In the genomic region with DNA sequence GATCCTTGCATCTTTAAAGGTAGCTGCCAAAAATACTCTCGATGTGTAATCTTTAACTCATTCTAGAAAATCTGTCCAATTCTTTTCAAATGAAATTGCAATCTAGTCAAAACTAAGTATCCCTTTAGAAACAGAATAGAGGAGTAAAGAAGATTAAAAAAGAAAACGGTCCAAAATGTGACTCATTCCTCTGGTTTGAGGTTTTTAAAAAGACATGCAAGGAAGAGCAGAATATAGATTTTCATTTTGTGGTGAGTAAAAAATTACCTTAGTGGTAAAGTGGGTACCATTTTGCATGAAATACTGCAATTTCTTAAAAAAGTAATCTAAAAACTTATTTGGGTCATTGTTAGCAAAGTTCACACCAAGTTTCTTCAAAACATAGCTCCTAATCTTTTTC, we compare ENCODE assay signal across 12 cellular contexts.
A peak's percentile ranks its signal among the peaks of the same experiment; 100 is the strongest.
DNase-seq lines count a peak whose midpoint lies in the region; ATAC-seq and FAIRE-seq lines count a peak whose summit lies in the region.
"Had no signal": no experiment of that assay in that cellular context is flagged by ENCODE, and none has a peak within 500 bp of the region (broad histone marks: within the 10 kb centered on the region; RNA-seq: fewer than 3 reads in every experiment).

No MANE protein-coding gene starts in this region.

- peak; percentile 71 for ATAC-seq in GM18520 (IDR thresholded peaks at IDR 0.05; ENCODE audit: unreplicated experiment)
- peak; percentile 45 for ATAC-seq in GM21367 (IDR thresholded peaks at IDR 0.05; ENCODE audit: unreplicated experiment)
- ATAC-seq in HG03064 (IDR thresholded peaks at IDR 0.05; ENCODE audit: low read depth, unreplicated experiment), result peak; percentile 65
- ATAC-seq in T-cell (replicated peaks in 1 of 4), result no peak
- ATAC-seq: left ventricle myocardium superior had no signal

- POLR2A ChIA-PET in T-cell (lab: Charles Lee), result no interaction called here

- H3K27ac Mint-ChIP-seq in T-cell, result peak overlapping the region; percentile 54 to 57
- H3K27ac Mint-ChIP-seq: CD4-positive, alpha-beta memory T cell; type B pancreatic cell had no signal

- DNase-seq in T-cell (no peak), putamen (ENCODE audit: low spot score) (no peak), HTR-8/SVneo (ENCODE audit: insufficient read length, low spot score) (no peak), mesenteric fat pad (ENCODE audit: low spot score) (no peak)
- DNase-seq in stimulated activated naive CD4-positive, alpha-beta T cell (lab: John Stamatoyannopoulos, UW), result no peak
- DNase-seq: CD4-positive, alpha-beta memory T cell; left ventricle myocardium superior had no signal

- H3K4me1 Mint-ChIP-seq in T-cell, result peaks cover 19 to 28% (median 23%) of the 10 kb centered on the region in 3 donors

- H3K4me3 Mint-ChIP-seq in T-cell, result no peak overlapping the region
- H3K4me3 Mint-ChIP-seq: type B pancreatic cell had no signal

- no peaks in the 10 kb centered on the region for H3K36me3 Mint-ChIP-seq in T-cell
- H3K36me3 Mint-ChIP-seq: CD4-positive, alpha-beta memory T cell; type B pancreatic cell had no signal

- FAIRE-seq in HTR-8/SVneo (lab: Jason Lieb, UNC), result no peak
- FAIRE-seq: frontal cortex had no signal

- peaks cover 0 to 3% of the 10 kb centered on the region in 2 donors for H3K27me3 Mint-ChIP-seq in T-cell
- H3K27me3 Mint-ChIP-seq: type B pancreatic cell had no signal

- CTCF ChIA-PET in T-cell (lab: Charles Lee), result interaction anchor here in 1 of 2 donors (0.8 kb wide), 1 partner anchor 29 kb away, joined by 3 read pairs; no protein-coding TSS in a partner anchor

- H3K9me3 Mint-ChIP-seq in T-cell, result peaks cover 0 to 4% (median 0%) of the 10 kb centered on the region in 3 donors
- H3K9me3 Mint-ChIP-seq: type B pancreatic cell had no signal

Comparison
In these comparisons a context has a peak if more than half of its experiments do, and no peak if none do; other contexts are left out.
1. ATAC-seq: peak in GM18520 (single experiment), GM21367 (single experiment) and HG03064 (single experiment); none in T-cell (0 of 4).